Comparison of ENCODE assay signal across 19 cellular contexts in genomic region chr3:100090669-100091005, GRCh38. TPM values are rescaled to one million over a fixed set of nuclear protein-coding genes. Genes with fewer than 3 reads are reported as not detected.
DNase-seq lines count a peak whose midpoint lies in the region; ATAC-seq and TF ChIP-seq lines count a peak whose summit lies in the region.
"Had no signal": no experiment of that assay in that cellular context is flagged by ENCODE, and none has a peak within 500 bp of the region (broad histone marks: within the 10 kb centered on the region; RNA-seq: fewer than 3 reads in every experiment).

No MANE protein-coding gene starts in this region.

- H3K36me3 ChIP-seq in psoas muscle (ENCODE audit: insufficient read depth in 1 of 2, low read depth in 1 of 2) (no peaks in the 10 kb centered on the region), neural progenitor cell (no peaks in the 10 kb centered on the region)
- H3K36me3 ChIP-seq: upper lobe of right lung had no signal

- H2AFZ ChIP-seq in neural progenitor cell (replicated peaks): no peak overlapping the region

- H3K27me3 Mint-ChIP-seq in HFFc6 (ENCODE audit: insufficient read depth) (peaks cover 2% of the 10 kb centered on the region), neural progenitor cell (ENCODE audit: insufficient read depth, low read depth) (no peaks in the 10 kb centered on the region)
- H3K27me3 Mint-ChIP-seq: naive B cell had no signal

- no peaks in the 10 kb centered on the region for H3F3A ChIP-seq in neural progenitor cell (ENCODE audit: low read depth)

- H3K27ac Mint-ChIP-seq in HFFc6: peak overlapping the region; percentile 91
- H3K27ac Mint-ChIP-seq in neural progenitor cell: no peak overlapping the region

- no peak overlapping the region for H3K4me2 ChIP-seq in neural progenitor cell

- H3K27me3 ChIP-seq in psoas muscle (ENCODE audit: insufficient read depth in 3 of 3, low read length in 2 of 3): no peaks in the 10 kb centered on the region
- H3K27me3 ChIP-seq in neural progenitor cell: no peaks in the 10 kb centered on the region
- H3K27me3 ChIP-seq: upper lobe of right lung had no signal

- H3K9me3 ChIP-seq in psoas muscle: no peaks in the 10 kb centered on the region
- no peaks in the 10 kb centered on the region for H3K9me3 ChIP-seq in neural progenitor cell (ENCODE audit: low read depth)
- H3K9me3 ChIP-seq: upper lobe of right lung had no signal

- H3K4me3 Mint-ChIP-seq in HFFc6: no peak overlapping the region; the same call in 1 of the 2 replicates
- no peak overlapping the region for H3K4me3 Mint-ChIP-seq in neural progenitor cell

- TF ChIP-seq CTCF in HFFc6 (IDR thresholded peaks at IDR 0.05) (peak; percentile 36), VCaP (conservative IDR thresholded peaks at IDR 0.05) (0 out of 2 replicates have a peak, but pooled peaks have one; percentile 15), psoas muscle (IDR thresholded peaks at IDR 0.05) (no peak), neural progenitor cell (IDR thresholded peaks at IDR 0.05) (no peak)

- H3K9me3 Mint-ChIP-seq in HFFc6 (no peaks in the 10 kb centered on the region), neural progenitor cell (no peaks in the 10 kb centered on the region)
- H3K9me3 Mint-ChIP-seq: activated T-helper 1 cell treated with anti-CD3 and anti-CD28 coated beads, Interleukin-12 subunit alpha, Interleukin-12 subunit beta, Interleukin-2, Interleukin-4 antibody, amounts not matched to agents 30 ng/mL and 10 ng/mL and 1 ng/mL, durations not matched to agents 14 hours and 24 hours and 36 hours; naive B cell had no signal

- no peak overlapping the region for H3K9ac ChIP-seq in neural progenitor cell

- DNase-seq in HFFc6: no peak
- DNase-seq in psoas muscle: no peak
- no peak for DNase-seq in neural progenitor cell (ENCODE audit: low spot score)
- DNase-seq in NCI-H1417 treated with DMSO at 0.1 percent for 48 hours (lab: John Stamatoyannopoulos, UW): no peak
- DNase-seq: activated CD4-positive, alpha-beta T cell treated with anti-CD3 and anti-CD28 coated beads, Interleukin-2, amount 50 U/mL, for 1 hour; amygdala; C1 segment of cervical spinal cord; cortex of kidney; DND-41; left cardiac atrium; naive B cell; NCI-H1694; NCI-H748 treated with DMSO at 0.1 percent for 48 hours; SHP77; upper lobe of right lung had no signal

- H3K27ac ChIP-seq in VCaP (no peak overlapping the region), psoas muscle (peak overlapping the region; percentile 84), neural progenitor cell (no peak overlapping the region)
- H3K27ac ChIP-seq: upper lobe of right lung had no signal

- ATAC-seq in GM19395 (IDR thresholded peaks at IDR 0.05; ENCODE audit: unreplicated experiment) (peak; percentile 7), psoas muscle (peak; percentile 79 to 89 (median 80)), GM19351 (IDR thresholded peaks at IDR 0.05; ENCODE audit: unreplicated experiment) (no peak)

- H3K4me3 ChIP-seq in psoas muscle (no peak overlapping the region), neural progenitor cell (no peak overlapping the region)
- H3K4me3 ChIP-seq: upper lobe of right lung had no signal

- H3K4me1 ChIP-seq in psoas muscle: peaks cover 69% of the 10 kb centered on the region
- H3K4me1 ChIP-seq in neural progenitor cell: peaks cover 6% of the 10 kb centered on the region

- intact Hi-C loops in psoas muscle (cut with DNase I): loop anchor here (2.0 to 10.0 kb wide), 2 partner anchors 14 to 1594 kb away; partner anchors contain the start of gene RPL24 (in 1 of the 2)

- H4K20me1 ChIP-seq in neural progenitor cell (ENCODE audit: low read depth): no peaks in the 10 kb centered on the region

- no peaks in the 10 kb centered on the region for H3K79me2 ChIP-seq in neural progenitor cell (ENCODE audit: low read depth)

- H3K4me1 Mint-ChIP-seq in HFFc6 (ENCODE audit: low read depth) (peaks cover 76% of the 10 kb centered on the region), neural progenitor cell (peaks cover 38% of the 10 kb centered on the region)

- no peaks in the 10 kb centered on the region for H3K36me3 Mint-ChIP-seq in HFFc6 (ENCODE audit: low read depth)
- H3K36me3 Mint-ChIP-seq in neural progenitor cell: no peaks in the 10 kb centered on the region
- H3K36me3 Mint-ChIP-seq: naive B cell had no signal

RNA-seq across cellular contexts. Expression of gene FILIP1L, which starts 23.7 kb away (rescaled TPM):
- 10 to 100 TPM; 37.8 to 54.7 (median 48.2) TPM for total RNA-seq in HFFc6 (2021; fragmentation: NEBNext Ultra II Directional; extraction: Animal tissue kit (Norgen Biotek cat#: 25700))
- 100 to 1,000 TPM in 3 of 4 donors, 10 to 100 TPM in 1; 78.5 to 274 (median 138) TPM for total RNA-seq in psoas muscle
- polyA plus RNA-seq in psoas muscle: 10 to 100 TPM in 2 of 3 donors, 1 to 10 TPM in 1; 9.2 to 28.0 (median 15.5) TPM
- 0.09 and 0.15 TPM in 2 replicates for total RNA-seq in neural progenitor cell (ENCODE audit: low replicate concordance)

Comparison
In these comparisons a context has a peak if more than half of its experiments do, and no peak if none do; other contexts are left out.
1. CTCF ChIP-seq: peak in HFFc6 (single experiment) and VCaP (single experiment); none in psoas muscle (single experiment) and neural progenitor cell (single experiment).
2. RNA of gene FILIP1L, which starts 23.7 kb away (total RNA-seq): 78.5 to 274 TPM in psoas muscle and 37.8 to 54.7 TPM in HFFc6; 0.09 to 0.15 TPM in neural progenitor cell; every median in the first group is over 10 times any median in the second.